17 cellular contexts compared by ENCODE assay signal in the genomic region with DNA sequence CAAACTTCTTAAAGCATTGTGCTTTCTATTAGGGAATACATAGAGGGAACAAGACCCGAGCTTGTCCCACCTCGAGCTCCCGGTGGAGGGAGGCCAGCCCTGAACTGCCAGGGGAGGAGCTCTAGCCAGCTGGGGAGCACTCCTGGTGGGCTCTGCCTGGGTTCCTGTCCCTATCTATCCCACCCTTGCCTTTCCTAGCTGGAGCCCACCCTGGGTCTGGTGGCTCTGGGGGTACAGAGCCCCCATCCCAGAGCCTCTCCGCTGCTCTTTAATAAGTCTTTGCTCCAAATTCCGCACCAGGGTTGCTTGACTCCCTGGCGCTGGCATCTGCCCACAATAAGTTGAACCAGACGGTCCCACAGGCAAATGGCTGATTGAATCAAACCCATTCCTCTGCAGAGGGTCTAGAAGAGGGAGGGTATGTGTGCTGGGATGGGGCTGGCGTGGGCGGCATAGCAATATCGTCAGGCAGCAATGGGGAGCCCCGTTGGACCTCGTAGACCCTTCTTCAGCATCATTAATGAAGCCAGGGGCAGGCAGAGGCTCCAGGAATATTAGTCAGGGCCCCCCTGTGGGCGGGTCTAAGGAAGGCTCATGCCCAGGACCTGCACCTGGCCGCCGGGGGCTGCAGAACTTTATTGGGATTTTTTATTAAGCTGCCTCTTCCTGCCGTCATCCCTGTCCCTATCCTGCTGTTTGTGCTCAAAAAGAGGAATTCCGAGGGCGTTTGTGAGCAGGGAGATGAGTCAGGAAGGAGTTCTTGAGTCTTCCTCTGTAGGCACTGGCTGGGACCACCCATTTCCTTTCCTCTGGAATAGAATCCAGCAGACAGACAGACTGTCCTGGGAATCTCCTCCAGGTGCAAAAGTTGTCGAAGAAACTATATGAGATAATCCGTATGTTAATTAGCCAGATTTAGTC. TPM values are rescaled to one million over a fixed set of nuclear protein-coding genes. Genes with fewer than 3 reads are reported as not detected.
DNase-seq lines count a peak whose midpoint lies in the region; ATAC-seq and TF ChIP-seq lines count a peak whose summit lies in the region.
"Had no signal": no experiment of that assay in that cellular context is flagged by ENCODE, and none has a peak within 500 bp of the region (broad histone marks: within the 10 kb centered on the region; RNA-seq: fewer than 3 reads in every experiment).

No MANE protein-coding gene starts in this region.

- no peaks in the 10 kb centered on the region for H3K36me3 Mint-ChIP-seq in activated B cell treated with CpG ODN at 0.5 μM for 24 hours (ENCODE audit: low read depth)

- intact Hi-C loops in activated B cell treated with CpG ODN at 0.5 μM for 24 hours (cut with micrococcal nuclease) (loop anchor here (5.0 to 10.0 kb wide), 2 partner anchors 55 to 757 kb away; a partner anchor contains a TSS), stomach (cut with DNase I; ENCODE audit: low total_unique reads) (no loop called here)

- no peak overlapping the region for H3K4me3 ChIP-seq in stomach
- H3K4me3 ChIP-seq: A549, body of pancreas had no signal

- ATAC-seq in activated B cell treated with CpG ODN at 0.5 μM for 24 hours (ENCODE audit: low read depth) = no peak
- ATAC-seq in GM19467 (IDR thresholded peaks at IDR 0.05; ENCODE audit: unreplicated experiment) = no peak
- no peak for ATAC-seq in GM19324 (IDR thresholded peaks at IDR 0.05; ENCODE audit: low FRiP score, unreplicated experiment)
- ATAC-seq: A549 had no signal

- 49 to 52% (median 50%) methylated on average over 17 to 20 of the region's 20 CpGs for WGBS in stomach, 5 donors

- peaks cover 5 to 24% (median 13%) of the 10 kb centered on the region in 4 donors for H3K4me1 ChIP-seq in stomach
- H3K4me1 ChIP-seq: A549 had no signal

- H3K9me3 Mint-ChIP-seq in activated B cell treated with CpG ODN at 0.5 μM for 24 hours = no peaks in the 10 kb centered on the region

- peak overlapping the region; percentile 79 for H3K4me3 Mint-ChIP-seq in activated B cell treated with CpG ODN at 0.5 μM for 24 hours

- H3K27ac ChIP-seq in stomach = peak overlapping the region in 4 of 5 donors; percentile 44 to 58 (median 55)
- H3K27ac ChIP-seq: A549, WERI-Rb-1 had no signal

- no peak for TF ChIP-seq POLR2A in stomach (IDR thresholded peaks at IDR 0.05)

- H3K9me3 ChIP-seq in stomach = no peaks in the 10 kb centered on the region
- H3K9me3 ChIP-seq: A549, body of pancreas had no signal

- POLR2A ChIA-PET in activated B cell treated with CpG ODN at 0.5 μM for 24 hours (lab: Charles Lee) = interaction anchor here (0.5 to 2.2 kb wide), 8 partner anchors 9 to 757 kb away, joined by 3 to 8 read pairs (median 4); a partner anchor contains a TSS

- TF ChIP-seq EP300 in stomach (IDR thresholded peaks at IDR 0.05) = no peak

- H3K27me3 Mint-ChIP-seq in activated B cell treated with CpG ODN at 0.5 μM for 24 hours = no peaks in the 10 kb centered on the region

- peaks cover 56% of the 10 kb centered on the region for H3K4me1 Mint-ChIP-seq in activated B cell treated with CpG ODN at 0.5 μM for 24 hours

- H3K27ac Mint-ChIP-seq in activated B cell treated with CpG ODN at 0.5 μM for 24 hours = peak overlapping the region; percentile 89

- CTCF ChIA-PET in activated B cell treated with CpG ODN at 0.5 μM for 24 hours (lab: Charles Lee) = interaction anchor here (1.1 to 8.7 kb wide), 6 partner anchors 12 to 174 kb away, joined by 3 to 98 read pairs (median 6); a partner anchor contains a TSS

- peaks cover 0 to 45% (median 9%) of the 10 kb centered on the region in 3 donors for H3K27me3 ChIP-seq in stomach

- DNase-seq in NCI-H2227 (lab: John Stamatoyannopoulos, UW; ENCODE audit: unreplicated experiment) = peak; percentile 50
- no peak for DNase-seq in NCI-H2227 treated with DMSO at 0.1 percent for 48 hours (lab: John Stamatoyannopoulos, UW)
- DNase-seq in activated B cell treated with CpG ODN at 0.5 μM for 24 hours = no peak
- peak; percentile 76 for DNase-seq in islet precursor cell
- DNase-seq in stomach = peak; percentile 17
- no peak for DNase-seq in NCI-H2171 treated with DMSO at 0.1 percent for 48 hours (lab: John Stamatoyannopoulos, UW)
- DNase-seq: DMS53; kidney; MM.1S; occipital lobe; stimulated activated CD4-positive, alpha-beta T cell treated with anti-CD3 and anti-CD28 coated beads, Interleukin-4, amount 100 ng/mL, for 24 hours; WERI-Rb-1 had no signal

- H3K36me3 ChIP-seq in stomach = no peaks in the 10 kb centered on the region
- H3K36me3 ChIP-seq: WERI-Rb-1 had no signal

- TF ChIP-seq CTCF in activated B cell treated with CpG ODN at 0.5 μM for 24 hours (IDR thresholded peaks at IDR 0.05) (no peak), stomach (IDR thresholded peaks at IDR 0.05) (no peak)

RNA-seq across cellular contexts. Expression of a gene that starts 38.5 kb away (rescaled TPM):
- 44.3 and 52.8 TPM in 2 replicates for total RNA-seq in activated B cell treated with CpG ODN at 0.5 μM for 24 hours
- total RNA-seq in stomach = 10 to 100 TPM in 4 of 5 donors, not detected in 1; 13.4 to 29.5 (median 16.7) TPM
- polyA plus RNA-seq in stomach = 10 to 100 TPM in 1 of 3 donors, 1 to 10 TPM in 2; 1.1 to 13.1 (median 2.3) TPM

RNA-seq across cellular contexts. Expression of a gene that starts 56.3 kb away (rescaled TPM):
- total RNA-seq in activated B cell treated with CpG ODN at 0.5 μM for 24 hours (not detected in 2 replicates), stomach (not detected)
- polyA plus RNA-seq in stomach = under 1 TPM in 1 of 3 donors, not detected in 2; 0.65 TPM
- total RNA-seq: kidney, subcutaneous adipose tissue had no signal

Comparison
In these comparisons a context has a peak if more than half of its experiments do, and no peak if none do; other contexts are left out.
1. DNase-seq: peak in NCI-H2227 (single experiment), islet precursor cell (single experiment) and stomach (single experiment); none in NCI-H2227 treated with DMSO at 0.1 percent for 48 hours (single experiment), activated B cell treated with CpG ODN at 0.5 μM for 24 hours (single experiment) and NCI-H2171 treated with DMSO at 0.1 percent for 48 hours (single experiment).